ENCODE assay signal across 16 cellular contexts in genomic region chr3:16316847-16317560, GRCh38. TPM values are rescaled to one million over a fixed set of nuclear protein-coding genes. Genes with fewer than 3 reads are reported as not detected.
DNase-seq lines count a peak whose midpoint lies in the region; ATAC-seq and TF ChIP-seq lines count a peak whose summit lies in the region.
"Had no signal": no experiment of that assay in that cellular context is flagged by ENCODE, and none has a peak within 500 bp of the region (broad histone marks: within the 10 kb centered on the region; RNA-seq: fewer than 3 reads in every experiment).

No MANE protein-coding gene starts in this region.

- H3K27ac Mint-ChIP-seq in T-helper 2 cell treated with Interferon-gamma antibody and Interleukin-4, amounts not matched to agents 5 μg/mL and 100 μg/mL, for 36 hours: peak overlapping the region; percentile 60
- H3K27ac Mint-ChIP-seq in activated naive CD8-positive, alpha-beta T cell treated with anti-CD3 and anti-CD28 coated beads for 36 hours: peak overlapping the region; percentile 97
- H3K27ac Mint-ChIP-seq in neural crest cell (ENCODE audit: unreplicated experiment): peak overlapping the region; percentile 20
- H3K27ac Mint-ChIP-seq: activated T-helper 2 cell treated with anti-CD3 and anti-CD28 coated beads, Interferon-gamma antibody, Interleukin-2, Interleukin-4, amounts not matched to agents 10 μg/mL and 5 μg/mL and 100 μg/mL, durations not matched to agents 14 hours and 24 hours and 36 hours had no signal

- TF ChIP-seq POLR2A in GM19193 (IDR thresholded peaks at IDR 0.05; ENCODE audit: extremely low read depth, insufficient read depth, insufficient read length): peak; percentile 12

- peaks cover 72% of the 10 kb centered on the region for H3K4me1 Mint-ChIP-seq in T-helper 2 cell treated with Interferon-gamma antibody and Interleukin-4, amounts not matched to agents 5 μg/mL and 100 μg/mL, for 36 hours (ENCODE audit: low read depth)
- H3K4me1 Mint-ChIP-seq in activated naive CD8-positive, alpha-beta T cell treated with anti-CD3 and anti-CD28 coated beads for 36 hours: peaks cover 87% of the 10 kb centered on the region
- no peaks in the 10 kb centered on the region for H3K4me1 Mint-ChIP-seq in neural crest cell

- peak; percentile 2 for DNase-seq in T-helper 2 cell treated with Interferon-gamma antibody and Interleukin-4, amounts not matched to agents 5 μg/mL and 100 μg/mL, for 36 hours (ENCODE audit: low spot score)
- no peak for DNase-seq in T-helper 2 cell
- DNase-seq in activated naive CD8-positive, alpha-beta T cell treated with anti-CD3 and anti-CD28 coated beads for 36 hours: no peak
- DNase-seq in neural crest cell (ENCODE audit: low read depth, low spot score): no peak
- DNase-seq in NCI-H1694 treated with DMSO at 0.1 percent for 48 hours (lab: John Stamatoyannopoulos, UW): no peak
- no peak for DNase-seq in inferior parietal cortex (ENCODE audit: extremely low spot score)
- DNase-seq: 8988T; activated CD4-positive, alpha-beta T cell treated with anti-CD3 and anti-CD28 coated beads, Interleukin-2, amount 50 U/mL, for 1 hour; DMS 273 treated with DMSO at 0.1 percent for 48 hours; effector memory CD4-positive, alpha-beta T cell; heart left ventricle; NCI-H1436 had no signal

- H3K4me3 Mint-ChIP-seq in T-helper 2 cell treated with Interferon-gamma antibody and Interleukin-4, amounts not matched to agents 5 μg/mL and 100 μg/mL, for 36 hours: peak overlapping the region; percentile 2
- no peak overlapping the region for H3K4me3 Mint-ChIP-seq in activated naive CD8-positive, alpha-beta T cell treated with anti-CD3 and anti-CD28 coated beads for 36 hours
- H3K4me3 Mint-ChIP-seq in neural crest cell: no peak overlapping the region

- no peak for ATAC-seq in HG02981 (IDR thresholded peaks at IDR 0.05; ENCODE audit: unreplicated experiment)
- ATAC-seq: Panc1 had no signal

- TF ChIP-seq CTCF in neural crest cell (conservative IDR thresholded peaks at IDR 0.05): no peak

- H3K36me3 Mint-ChIP-seq in T-helper 2 cell treated with Interferon-gamma antibody and Interleukin-4, amounts not matched to agents 5 μg/mL and 100 μg/mL, for 36 hours (ENCODE audit: low read depth): peaks cover 82% of the 10 kb centered on the region
- peaks cover 87% of the 10 kb centered on the region for H3K36me3 Mint-ChIP-seq in activated naive CD8-positive, alpha-beta T cell treated with anti-CD3 and anti-CD28 coated beads for 36 hours
- no peaks in the 10 kb centered on the region for H3K36me3 Mint-ChIP-seq in neural crest cell (ENCODE audit: low read depth)

- no peaks in the 10 kb centered on the region for H3K9me3 Mint-ChIP-seq in T-helper 2 cell treated with Interferon-gamma antibody and Interleukin-4, amounts not matched to agents 5 μg/mL and 100 μg/mL, for 36 hours
- no peaks in the 10 kb centered on the region for H3K9me3 Mint-ChIP-seq in activated naive CD8-positive, alpha-beta T cell treated with anti-CD3 and anti-CD28 coated beads for 36 hours
- no peaks in the 10 kb centered on the region for H3K9me3 Mint-ChIP-seq in neural crest cell
- H3K9me3 Mint-ChIP-seq: activated T-helper 2 cell treated with anti-CD3 and anti-CD28 coated beads, Interferon-gamma antibody, Interleukin-2, Interleukin-4, amounts not matched to agents 10 μg/mL and 5 μg/mL and 100 μg/mL, durations not matched to agents 14 hours and 24 hours and 36 hours had no signal

- H3K27me3 Mint-ChIP-seq in T-helper 2 cell treated with Interferon-gamma antibody and Interleukin-4, amounts not matched to agents 5 μg/mL and 100 μg/mL, for 36 hours (ENCODE audit: low read depth): no peaks in the 10 kb centered on the region
- H3K27me3 Mint-ChIP-seq in activated naive CD8-positive, alpha-beta T cell treated with anti-CD3 and anti-CD28 coated beads for 36 hours: no peaks in the 10 kb centered on the region
- H3K27me3 Mint-ChIP-seq in neural crest cell (ENCODE audit: low read depth): no peaks in the 10 kb centered on the region

RNA-seq across cellular contexts. Expression of gene OXNAD1, which starts 52.0 kb away (rescaled TPM):
- total RNA-seq in activated naive CD8-positive, alpha-beta T cell treated with anti-CD3 and anti-CD28 coated beads for 36 hours: 10 to 100 TPM; 37.9 to 41.8 TPM
- 17.0 and 17.4 TPM in 2 replicates for total RNA-seq in neural crest cell

RNA-seq across cellular contexts. Expression of gene DPH3, which starts 52.3 kb away (rescaled TPM):
- total RNA-seq in activated naive CD8-positive, alpha-beta T cell treated with anti-CD3 and anti-CD28 coated beads for 36 hours: 10 to 100 TPM; 28.2 to 28.7 TPM
- total RNA-seq in neural crest cell: 31.9 and 32.1 TPM in 2 replicates

Comparison
In these comparisons a context has a peak if more than half of its experiments do, and no peak if none do; other contexts are left out.
1. H3K27ac Mint-ChIP-seq: peak in every context shown above with its lines; median percentile 97 in activated naive CD8-positive, alpha-beta T cell treated with anti-CD3 and anti-CD28 coated beads for 36 hours; 60 in T-helper 2 cell treated with Interferon-gamma antibody and Interleukin-4, amounts not matched to agents 5 μg/mL and 100 μg/mL, for 36 hours; 20 in neural crest cell.